ENCODE assay signal across 19 cellular contexts in the genomic region with DNA sequence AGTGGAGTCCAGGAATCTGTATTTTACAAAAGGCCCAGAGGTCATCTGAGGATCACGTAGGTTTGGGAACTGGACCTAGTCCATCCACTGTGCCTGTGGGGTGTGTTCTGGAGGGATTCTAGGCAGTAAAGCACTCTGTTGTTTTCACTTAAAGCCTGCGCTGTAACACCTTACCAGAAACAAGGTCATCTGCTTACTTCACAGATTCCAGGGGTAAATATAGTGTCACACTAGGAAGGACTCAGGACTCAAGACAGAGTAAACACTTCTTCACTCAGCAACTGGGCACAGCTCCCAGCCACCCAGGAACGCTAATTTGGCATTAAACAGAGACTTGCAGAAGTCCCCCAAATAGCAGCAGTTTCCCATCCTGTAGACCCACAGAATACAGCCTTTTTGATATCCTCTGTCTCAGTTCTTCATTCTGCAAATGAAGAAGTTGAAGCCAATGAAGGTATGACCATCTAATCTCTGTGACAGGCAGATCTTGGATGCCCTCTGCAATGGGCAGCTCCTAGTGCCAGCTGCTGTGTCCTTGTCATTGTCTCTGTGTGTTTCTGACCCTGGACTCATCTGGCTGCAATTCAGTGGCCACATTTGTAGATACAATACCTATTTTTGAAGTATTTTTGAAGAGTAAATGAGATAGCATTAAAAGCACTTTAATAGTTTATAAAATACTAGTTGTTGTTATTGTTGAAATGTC.
A peak's percentile ranks its signal among the peaks of the same experiment; 100 is the strongest.
DNase-seq lines count a peak whose midpoint lies in the region; ATAC-seq and TF ChIP-seq lines count a peak whose summit lies in the region.
"Had no signal": no experiment of that assay in that cellular context is flagged by ENCODE, and none has a peak within 500 bp of the region (broad histone marks: within the 10 kb centered on the region; RNA-seq: fewer than 3 reads in every experiment).

No MANE protein-coding gene starts in this region.

- H2BK5ac ChIP-seq in neuronal stem cell (ENCODE audit: low read length): no peak overlapping the region

- ATAC-seq in Right ventricle myocardium superior (ENCODE audit: poor library complexity) (peak; percentile 82), psoas muscle (peak; percentile 77 to 94 (median 86)), GM21381 (IDR thresholded peaks at IDR 0.05; ENCODE audit: unreplicated experiment) (no peak), HG03521 (IDR thresholded peaks at IDR 0.05; ENCODE audit: unreplicated experiment) (no peak)
- ATAC-seq: A549 had no signal

- H2AFZ ChIP-seq in neuronal stem cell (ENCODE audit: low read length): no peak overlapping the region

- TF ChIP-seq CTCF in right atrium auricular region (IDR thresholded peaks at IDR 0.05) (no peak), psoas muscle (IDR thresholded peaks at IDR 0.05) (no peak)

- no peak overlapping the region for H3K14ac ChIP-seq in neuronal stem cell (ENCODE audit: low read length)

- H2BK15ac ChIP-seq in neuronal stem cell (ENCODE audit: low read length): no peak overlapping the region

- H2BK120ac ChIP-seq in neuronal stem cell (ENCODE audit: low read depth, low read length): no peak overlapping the region

- H2AK5ac ChIP-seq in neuronal stem cell (ENCODE audit: low read depth, low read length): no peak overlapping the region

- H3K18ac ChIP-seq in neuronal stem cell (ENCODE audit: low read length): no peak overlapping the region

- 22 to 35% (median 29%) methylated on average over 3 of the region's 3 CpGs for WGBS in psoas muscle, 3 donors
- WGBS in neuronal stem cell (ENCODE audit: extremely low coverage in 2 of 2, insufficient read length in 2 of 2, insufficient replicate concordance in 1 of 2), 2 donors: no CpG with 5 or more reads among the region's 3 CpGs

- no peak overlapping the region for H3K4ac ChIP-seq in neuronal stem cell (ENCODE audit: low read length)

- no peaks in the 10 kb centered on the region for H3K9me3 ChIP-seq in right atrium auricular region
- H3K9me3 ChIP-seq in psoas muscle: no peaks in the 10 kb centered on the region
- H3K9me3 ChIP-seq in neuronal stem cell (replicated peaks in 1 of 2; ENCODE audit: control insufficient read depth in 2 of 2, insufficient read depth in 1 of 2, low read depth in 1 of 2, low read length in 2 of 2): no peaks in the 10 kb centered on the region
- H3K9me3 ChIP-seq: A549 had no signal

- no peak overlapping the region for H4K8ac ChIP-seq in neuronal stem cell (ENCODE audit: low read depth, low read length)

- no peak overlapping the region for H3K4me2 ChIP-seq in neuronal stem cell (ENCODE audit: insufficient read depth, low read length, poor library complexity, severe bottlenecking)
- H3K4me2 ChIP-seq: A549 had no signal

- H3K79me1 ChIP-seq in neuronal stem cell (ENCODE audit: low read depth, low read length): no peaks in the 10 kb centered on the region

- H3K9ac ChIP-seq in neuronal stem cell (ENCODE audit: low read depth, low read length, poor library complexity): no peak overlapping the region

- H4K91ac ChIP-seq in neuronal stem cell (ENCODE audit: low read depth, low read length, poor library complexity): no peak overlapping the region

- H3K27me3 ChIP-seq in right atrium auricular region (no peaks in the 10 kb centered on the region), psoas muscle (ENCODE audit: insufficient read depth in 3 of 3, low read length in 2 of 3) (no peaks in the 10 kb centered on the region), neuronal stem cell (ENCODE audit: control insufficient read depth in 3 of 3, insufficient read depth in 3 of 3, low read depth in 1 of 3, low read length in 3 of 3) (no peaks in the 10 kb centered on the region)

- no peak overlapping the region for H2BK12ac ChIP-seq in neuronal stem cell (ENCODE audit: low read length)

- H3K27ac ChIP-seq in right atrium auricular region (no peak overlapping the region), psoas muscle (peak overlapping the region; percentile 72), neuronal stem cell (replicated peaks; ENCODE audit: low read length) (no peak overlapping the region)
- H3K27ac ChIP-seq: A549 had no signal

- intact Hi-C loops in Right ventricle myocardium superior (cut with DNase I): no loop called here
- intact Hi-C loops in cardiac septum (cut with DNase I): no loop called here
- intact Hi-C loops in psoas muscle (cut with DNase I): loop anchor here (10.0 kb wide), 2 partner anchors 127 to 243 kb away; a partner anchor contains a TSS

- H3K4me1 ChIP-seq in right atrium auricular region: no peaks in the 10 kb centered on the region
- peaks cover 32% of the 10 kb centered on the region for H3K4me1 ChIP-seq in psoas muscle
- peaks cover 0 to 2% of the 10 kb centered on the region in 2 donors for H3K4me1 ChIP-seq in neuronal stem cell (ENCODE audit: control insufficient read depth in 2 of 2, insufficient read depth in 1 of 2, low read depth in 1 of 2, low read length in 2 of 2)
- H3K4me1 ChIP-seq: A549 had no signal

- H3K4me3 ChIP-seq in right atrium auricular region (no peak overlapping the region), psoas muscle (no peak overlapping the region), neuronal stem cell (ENCODE audit: low read length in 2 of 2) (no peak overlapping the region)
- H3K4me3 ChIP-seq: A549 had no signal

- no peak overlapping the region for H3K23ac ChIP-seq in neuronal stem cell (ENCODE audit: low read depth, low read length, poor library complexity)

- DNase-seq in Right ventricle myocardium superior (no peak), cardiac septum (ENCODE audit: low spot score) (no peak), right atrium auricular region (ENCODE audit: low spot score) (peak; percentile 1), psoas muscle (no peak), neuronal stem cell (ENCODE audit: low spot score) (no peak), NCI-H1092 treated with DMSO at 0.1 percent for 48 hours (lab: John Stamatoyannopoulos, UW) (no peak)
- DNase-seq: DMS53, GDM1, GOT3, HCEC 1CT, NCI-H1436, NCI-H1930, NCI-H345, NCI-H524 treated with DMSO at 0.1 percent for 48 hours, NCI-H82, OCI-M1 had no signal

- H3K36me3 ChIP-seq in right atrium auricular region (no peaks in the 10 kb centered on the region), psoas muscle (ENCODE audit: insufficient read depth in 1 of 2, low read depth in 1 of 2) (no peaks in the 10 kb centered on the region), neuronal stem cell (replicated peaks in 1 of 2; ENCODE audit: control insufficient read depth in 2 of 2, insufficient read depth in 2 of 2, low read length in 2 of 2) (no peaks in the 10 kb centered on the region)

Comparison
In these comparisons a context has a peak if more than half of its experiments do, and no peak if none do; other contexts are left out.
1. ATAC-seq: peak in Right ventricle myocardium superior (single experiment) and psoas muscle (4 of 4); none in GM21381 (single experiment) and HG03521 (single experiment).
2. intact Hi-C loops: an anchor here in psoas muscle (10.0 kb wide); none called in Right ventricle myocardium superior and cardiac septum.